In the genomic region with DNA sequence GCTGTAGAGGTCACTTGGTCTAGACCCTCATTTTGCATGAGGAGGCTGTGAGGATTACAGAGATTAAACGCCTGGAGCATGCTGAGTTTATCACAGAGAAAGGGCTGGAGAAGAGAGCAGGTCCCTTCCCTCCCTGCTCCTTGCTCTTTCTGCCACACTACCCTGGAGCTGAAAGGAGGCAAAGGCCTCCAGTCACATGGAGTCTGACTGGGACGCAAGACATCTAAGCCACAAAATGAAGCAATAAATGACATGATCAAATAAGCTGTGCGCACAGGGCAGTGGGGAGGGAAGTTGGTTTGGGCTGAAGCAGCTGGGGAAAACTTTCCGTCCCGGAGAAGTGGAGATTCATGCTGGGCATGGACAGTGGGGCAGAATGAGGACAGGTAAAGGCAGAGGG, we compare ENCODE assay signal across 14 cellular contexts. TPM values are rescaled to one million over a fixed set of nuclear protein-coding genes. Genes with fewer than 3 reads are reported as not detected.
A peak's percentile ranks its signal among the peaks of the same experiment; 100 is the strongest.
DNase-seq lines count a peak whose midpoint lies in the region; ATAC-seq and TF ChIP-seq lines count a peak whose summit lies in the region.
"Had no signal": no experiment of that assay in that cellular context is flagged by ENCODE, and none has a peak within 500 bp of the region (broad histone marks: within the 10 kb centered on the region; RNA-seq: fewer than 3 reads in every experiment).

No MANE protein-coding gene starts in this region.

- no peaks in the 10 kb centered on the region for H3K27me3 Mint-ChIP-seq in activated CD4-positive, alpha-beta T cell treated with anti-CD3 and anti-CD28 coated beads, Interleukin-2, amount 10 ng/mL, durations not matched to agents 24 days and 14 days

- no peaks in the 10 kb centered on the region for H3K9me3 ChIP-seq in spleen
- H3K9me3 ChIP-seq: psoas muscle, thoracic aorta had no signal

- TF ChIP-seq CTCF in spleen (IDR thresholded peaks at IDR 0.05 in 8 of 11, conservative IDR thresholded peaks at IDR 0.05 in 3 of 11) = no peak

- H3K4me3 ChIP-seq in spleen = peak overlapping the region in 1 of 8 donors; percentile 11
- H3K4me3 ChIP-seq: psoas muscle, thoracic aorta had no signal

- 53 to 86% (median 68%) methylated on average over 5 of the region's 5 CpGs for WGBS in spleen, 5 donors

- intact Hi-C loops in activated CD4-positive, alpha-beta T cell treated with anti-CD3 and anti-CD28 coated beads, Interleukin-2, amount 10 ng/mL, durations not matched to agents 24 days and 14 days (cut with micrococcal nuclease) = loop anchor here (2.0 kb wide), 1 partner anchor 15 kb away; no protein-coding TSS in a partner anchor
- intact Hi-C loops in left ventricle myocardium superior (cut with micrococcal nuclease) = no loop called here
- intact Hi-C loops in spleen (cut with DNase I; ENCODE audit: low total_unique reads) = no loop called here

- H3K36me3 Mint-ChIP-seq in activated CD4-positive, alpha-beta T cell treated with anti-CD3 and anti-CD28 coated beads, Interleukin-2, amount 10 ng/mL, durations not matched to agents 24 days and 14 days (ENCODE audit: low read depth) = peaks cover 38% of the 10 kb centered on the region

- ATAC-seq in left ventricle myocardium superior = peak; percentile 36
- ATAC-seq in GM18907 (IDR thresholded peaks at IDR 0.05; ENCODE audit: unreplicated experiment) = no peak
- ATAC-seq: activated T-cell treated with anti-CD3 and anti-CD28 coated beads, Interleukin-2, amount 50 U/mL, for 4 hours had no signal

- H3K27ac ChIP-seq in spleen = peak overlapping the region in 7 of 8 donors; percentile 27 to 77 (median 59)
- H3K27ac ChIP-seq: psoas muscle, thoracic aorta had no signal

- H3K4me3 Mint-ChIP-seq in activated CD4-positive, alpha-beta T cell treated with anti-CD3 and anti-CD28 coated beads, Interleukin-2, amount 10 ng/mL, durations not matched to agents 24 days and 14 days = peak overlapping the region; percentile 4
- H3K4me3 Mint-ChIP-seq: activated T-cell treated with anti-CD3 and anti-CD28 coated beads, Interleukin-2, amount 50 U/mL, for 4 hours had no signal

- no peaks in the 10 kb centered on the region for H3K36me3 ChIP-seq in spleen
- H3K36me3 ChIP-seq: thoracic aorta had no signal

- H3K27ac Mint-ChIP-seq in activated CD4-positive, alpha-beta T cell treated with anti-CD3 and anti-CD28 coated beads, Interleukin-2, amount 10 ng/mL, durations not matched to agents 24 days and 14 days = peak overlapping the region; percentile 45

- no peak for TF ChIP-seq POLR2A in spleen (IDR thresholded peaks at IDR 0.05)

- H3K4me1 ChIP-seq in spleen = peaks cover 10 to 100% (median 68%) of the 10 kb centered on the region in 6 donors

- peaks cover 74% of the 10 kb centered on the region for H3K4me1 Mint-ChIP-seq in activated CD4-positive, alpha-beta T cell treated with anti-CD3 and anti-CD28 coated beads, Interleukin-2, amount 10 ng/mL, durations not matched to agents 24 days and 14 days

- no peaks in the 10 kb centered on the region for H3K9me3 Mint-ChIP-seq in activated CD4-positive, alpha-beta T cell treated with anti-CD3 and anti-CD28 coated beads, Interleukin-2, amount 10 ng/mL, durations not matched to agents 24 days and 14 days
- H3K9me3 Mint-ChIP-seq: activated T-cell treated with anti-CD3 and anti-CD28 coated beads, Interleukin-2, amount 50 U/mL, for 4 hours had no signal

- no peak for DNase-seq in activated CD4-positive, alpha-beta T cell treated with anti-CD3 and anti-CD28 coated beads, Interleukin-2, amount 10 ng/mL, durations not matched to agents 24 days and 14 days
- no peak for DNase-seq in activated CD4-positive, alpha-beta T cell treated with anti-CD3 and anti-CD28 coated beads, Interleukin-2, amount 50 U/mL, for 4 hours
- DNase-seq in left ventricle myocardium superior (no peak), spleen (no peak), NCI-H526 treated with DMSO at 0.1 percent for 48 hours (lab: John Stamatoyannopoulos, UW) (no peak)
- no peak for DNase-seq in stimulated activated CD4-positive, alpha-beta T cell treated with anti-CD3 and anti-CD28 coated beads, Interleukin-2, amount 100 ng/mL, for 48 hours
- DNase-seq: activated T-cell treated with anti-CD3 and anti-CD28 coated beads, Interleukin-2, amount 50 U/mL, for 4 hours; DMS153; H7; NCI-H2171; psoas muscle had no signal

- H3K27me3 ChIP-seq in spleen (replicated peaks in 1 of 7) = no peaks in the 10 kb centered on the region

TF ChIP-seq in PFSK-1, 5 proteins besides CTCF, POLR2A, EP300 and RAD21:
- TF ChIP-seq FOXP2 (optimal IDR thresholded peaks at IDR 0.05; ENCODE audit: borderline replicate concordance, extremely low read depth, extremely low read length, insufficient read depth) = peak; percentile 26
- no peak for TF ChIP-seq TAF1 (IDR thresholded peaks at IDR 0.05; ENCODE audit: borderline replicate concordance, insufficient read depth, low read length)
TF ChIP-seq in PFSK-1: peak in this region for 1.

RNA-seq across cellular contexts. Expression of a gene that starts 33.3 kb away (rescaled TPM):
- 62.4 and 70.0 TPM in 2 replicates for total RNA-seq in activated CD4-positive, alpha-beta T cell treated with anti-CD3 and anti-CD28 coated beads, Interleukin-2, amount 10 ng/mL, durations not matched to agents 24 days and 14 days
- polyA plus RNA-seq in PFSK-1 (2012; ENCODE audit: insufficient read length, low read depth) = 50.9 TPM
- total RNA-seq in left ventricle myocardium superior = 45.2 TPM
- total RNA-seq in spleen = 100 to 1,000 TPM in 2 of 7 donors, 10 to 100 TPM in 5; 64.3 to 123 (median 80.5) TPM
- 1 to 10 TPM; 3.5 to 9.4 (median 5.1) TPM for polyA plus RNA-seq in spleen
